In genomic region chr17:78745407-78746088, GRCh38 we compare ENCODE assay signal across 1 cellular context.
TF ChIP-seq lines count a peak whose summit lies in the region.

No MANE protein-coding gene starts in this region.

TF ChIP-seq in HepG2, 621 proteins besides CTCF, POLR2A, EP300 and RAD21 (continued from another document):
- TF ChIP-seq, protein P1, sequence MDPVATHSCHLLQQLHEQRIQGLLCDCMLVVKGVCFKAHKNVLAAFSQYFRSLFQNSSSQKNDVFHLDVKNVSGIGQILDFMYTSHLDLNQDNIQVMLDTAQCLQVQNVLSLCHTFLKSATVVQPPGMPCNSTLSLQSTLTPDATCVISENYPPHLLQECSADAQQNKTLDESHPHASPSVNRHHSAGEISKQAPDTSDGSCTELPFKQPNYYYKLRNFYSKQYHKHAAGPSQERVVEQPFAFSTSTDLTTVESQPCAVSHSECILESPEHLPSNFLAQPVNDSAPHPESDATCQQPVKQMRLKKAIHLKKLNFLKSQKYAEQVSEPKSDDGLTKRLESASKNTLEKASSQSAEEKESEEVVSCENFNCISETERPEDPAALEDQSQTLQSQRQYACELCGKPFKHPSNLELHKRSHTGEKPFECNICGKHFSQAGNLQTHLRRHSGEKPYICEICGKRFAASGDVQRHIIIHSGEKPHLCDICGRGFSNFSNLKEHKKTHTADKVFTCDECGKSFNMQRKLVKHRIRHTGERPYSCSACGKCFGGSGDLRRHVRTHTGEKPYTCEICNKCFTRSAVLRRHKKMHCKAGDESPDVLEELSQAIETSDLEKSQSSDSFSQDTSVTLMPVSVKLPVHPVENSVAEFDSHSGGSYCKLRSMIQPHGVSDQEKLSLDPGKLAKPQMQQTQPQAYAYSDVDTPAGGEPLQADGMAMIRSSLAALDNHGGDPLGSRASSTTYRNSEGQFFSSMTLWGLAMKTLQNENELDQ (CRISPR knock-in tag; IDR thresholded peaks at IDR 0.05; ENCODE audit: borderline replicate concordance) = 0 out of 2 replicates have a peak, but pooled peaks have one; percentile 55
- TF ChIP-seq ZNF644 (CRISPR knock-in tag; IDR thresholded peaks at IDR 0.05; ENCODE audit: low read depth) (no peak), ASH2L (IDR thresholded peaks at IDR 0.05; ENCODE audit: insufficient read length, low read depth, low read length) (no peak), HNRNPK (IDR thresholded peaks at IDR 0.05; ENCODE audit: low read depth, low read length, poor library complexity, severe bottlenecking) (no peak), ARID2 (CRISPR knock-in tag; IDR thresholded peaks at IDR 0.05; ENCODE audit: borderline replicate concordance) (0 out of 2 replicates have a peak, but pooled peaks have one; percentile 64), ZBTB42 (CRISPR knock-in tag; IDR thresholded peaks at IDR 0.05) (no peak), ZNF160 (CRISPR knock-in tag; IDR thresholded peaks at IDR 0.05) (no peak), BORCS8-MEF2B (CRISPR knock-in tag; IDR thresholded peaks at IDR 0.05) (peak; percentile 67; the same call in 1 of the 2 replicates), NCOA2 (CRISPR knock-in tag; IDR thresholded peaks at IDR 0.05) (0 out of 2 replicates have a peak, but pooled peaks have one; percentile 23), KDM5B (CRISPR knock-in tag; IDR thresholded peaks at IDR 0.05; ENCODE audit: borderline replicate concordance) (0 out of 2 replicates have a peak, but pooled peaks have one; percentile 29), PAWR (CRISPR knock-in tag; IDR thresholded peaks at IDR 0.05; ENCODE audit: borderline replicate concordance) (no peak), ZNF230 (CRISPR knock-in tag; IDR thresholded peaks at IDR 0.05) (no peak), KMT2A (CRISPR knock-in tag; IDR thresholded peaks at IDR 0.05) (peak; percentile 35; the same call in 1 of the 2 replicates), TBL1XR1 (IDR thresholded peaks at IDR 0.05; ENCODE audit: borderline replicate concordance, low read length, partially characterized antibody) (no peak), KAT7 (CRISPR knock-in tag; IDR thresholded peaks at IDR 0.05; ENCODE audit: borderline replicate concordance) (peak; percentile 62; the same call in 1 of the 2 replicates), ETV5 (CRISPR knock-in tag; IDR thresholded peaks at IDR 0.05; ENCODE audit: borderline replicate concordance) (peak; percentile 29; the same call in 1 of the 2 replicates), STAG1 (CRISPR knock-in tag; IDR thresholded peaks at IDR 0.05) (peak; percentile 53), ZNF33A (CRISPR knock-in tag; IDR thresholded peaks at IDR 0.05; ENCODE audit: borderline replicate concordance) (peak; percentile 73; the same call in 1 of the 2 replicates), NR1H2 (CRISPR knock-in tag; IDR thresholded peaks at IDR 0.05; ENCODE audit: borderline replicate concordance, low read depth) (no peak), SNAPC2 (CRISPR knock-in tag; IDR thresholded peaks at IDR 0.05) (peak; percentile 36; the same call in 1 of the 2 replicates), RCOR2 (CRISPR knock-in tag; IDR thresholded peaks at IDR 0.05) (0 out of 2 replicates have a peak, but pooled peaks have one; percentile 27), NCOA1 (CRISPR knock-in tag; IDR thresholded peaks at IDR 0.05) (0 out of 2 replicates have a peak, but pooled peaks have one; percentile 21), PAXIP1 (CRISPR knock-in tag; conservative IDR thresholded peaks at IDR 0.05) (peak; percentile 23; the same call in 1 of the 2 replicates), ZNF460 (CRISPR knock-in tag; IDR thresholded peaks at IDR 0.05; ENCODE audit: borderline replicate concordance) (peak; percentile 78), ZNF772 (CRISPR knock-in tag; IDR thresholded peaks at IDR 0.05) (peak; percentile 55; the same call in 1 of the 2 replicates), TEAD3 (CRISPR knock-in tag; optimal IDR thresholded peaks at IDR 0.05; ENCODE audit: borderline replicate concordance) (peak; percentile 39), RXRA (CRISPR knock-in tag; IDR thresholded peaks at IDR 0.05) (0 out of 2 replicates have a peak, but pooled peaks have one; percentile 15), SOX13 (IDR thresholded peaks at IDR 0.05) (no peak), SOX13 (CRISPR knock-in tag; conservative IDR thresholded peaks at IDR 0.05 in 1 of 2, IDR thresholded peaks at IDR 0.05 in 1 of 2) (peak in 1 of 2 experiments; percentile 44; a peak in 1 of 4 replicates), STAT5B (CRISPR knock-in tag; IDR thresholded peaks at IDR 0.05) (peak; percentile 65; the same call in 1 of the 2 replicates), ZSCAN31 (CRISPR knock-in tag; IDR thresholded peaks at IDR 0.05; ENCODE audit: low read depth) (0 out of 2 replicates have a peak, but pooled peaks have one; percentile 37), GATA4 (IDR thresholded peaks at IDR 0.05; ENCODE audit: borderline replicate concordance, low read depth) (no peak), SMYD3 (CRISPR knock-in tag; IDR thresholded peaks at IDR 0.05) (0 out of 2 replicates have a peak, but pooled peaks have one; percentile 28), HNF4A (CRISPR knock-in tag; IDR thresholded peaks at IDR 0.05) (0 out of 2 replicates have a peak, but pooled peaks have one; percentile 9), GATAD2A (CRISPR knock-in tag; IDR thresholded peaks at IDR 0.05) (peak; percentile 39; the same call in 1 of the 2 replicates), SAP130 (CRISPR knock-in tag; IDR thresholded peaks at IDR 0.05; ENCODE audit: low read depth) (peak; percentile 32), SNAI1 (CRISPR knock-in tag; IDR thresholded peaks at IDR 0.05; ENCODE audit: borderline replicate concordance) (no peak), ZNF205 (CRISPR knock-in tag; IDR thresholded peaks at IDR 0.05) (0 out of 2 replicates have a peak, but pooled peaks have one; percentile 38), CBFB (CRISPR knock-in tag; IDR thresholded peaks at IDR 0.05) (no peak), ATF1 (CRISPR knock-in tag; IDR thresholded peaks at IDR 0.05) (0 out of 2 replicates have a peak, but pooled peaks have one; percentile 17), NCOA5 (CRISPR knock-in tag; IDR thresholded peaks at IDR 0.05) (no peak), JDP2 (CRISPR knock-in tag; IDR thresholded peaks at IDR 0.05; ENCODE audit: borderline replicate concordance) (no peak), DDIT3 (CRISPR knock-in tag; IDR thresholded peaks at IDR 0.05) (no peak), ZNF598 (CRISPR knock-in tag; IDR thresholded peaks at IDR 0.05; ENCODE audit: borderline replicate concordance) (peak; percentile 82; the same call in 1 of the 2 replicates), AHR (CRISPR knock-in tag; IDR thresholded peaks at IDR 0.05) (no peak), SRY (CRISPR knock-in tag; IDR thresholded peaks at IDR 0.05) (no peak), TFAP4 (IDR thresholded peaks at IDR 0.05; ENCODE audit: borderline replicate concordance, low read depth) (no peak)
- TF ChIP-seq, protein P2, sequence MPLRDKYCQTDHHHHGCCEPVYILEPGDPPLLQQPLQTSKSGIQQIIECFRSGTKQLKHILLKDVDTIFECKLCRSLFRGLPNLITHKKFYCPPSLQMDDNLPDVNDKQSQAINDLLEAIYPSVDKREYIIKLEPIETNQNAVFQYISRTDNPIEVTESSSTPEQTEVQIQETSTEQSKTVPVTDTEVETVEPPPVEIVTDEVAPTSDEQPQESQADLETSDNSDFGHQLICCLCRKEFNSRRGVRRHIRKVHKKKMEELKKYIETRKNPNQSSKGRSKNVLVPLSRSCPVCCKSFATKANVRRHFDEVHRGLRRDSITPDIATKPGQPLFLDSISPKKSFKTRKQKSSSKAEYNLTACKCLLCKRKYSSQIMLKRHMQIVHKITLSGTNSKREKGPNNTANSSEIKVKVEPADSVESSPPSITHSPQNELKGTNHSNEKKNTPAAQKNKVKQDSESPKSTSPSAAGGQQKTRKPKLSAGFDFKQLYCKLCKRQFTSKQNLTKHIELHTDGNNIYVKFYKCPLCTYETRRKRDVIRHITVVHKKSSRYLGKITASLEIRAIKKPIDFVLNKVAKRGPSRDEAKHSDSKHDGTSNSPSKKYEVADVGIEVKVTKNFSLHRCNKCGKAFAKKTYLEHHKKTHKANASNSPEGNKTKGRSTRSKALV (CRISPR knock-in tag; IDR thresholded peaks at IDR 0.05) = 0 out of 2 replicates have a peak, but pooled peaks have one; percentile 59
- TF ChIP-seq, protein P3, sequence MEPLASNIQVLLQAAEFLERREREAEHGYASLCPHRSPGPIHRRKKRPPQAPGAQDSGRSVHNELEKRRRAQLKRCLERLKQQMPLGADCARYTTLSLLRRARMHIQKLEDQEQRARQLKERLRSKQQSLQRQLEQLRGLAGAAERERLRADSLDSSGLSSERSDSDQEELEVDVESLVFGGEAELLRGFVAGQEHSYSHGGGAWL (CRISPR knock-in tag; IDR thresholded peaks at IDR 0.05) = 0 out of 2 replicates have a peak, but pooled peaks have one; percentile 31
- TF ChIP-seq, protein P4, sequence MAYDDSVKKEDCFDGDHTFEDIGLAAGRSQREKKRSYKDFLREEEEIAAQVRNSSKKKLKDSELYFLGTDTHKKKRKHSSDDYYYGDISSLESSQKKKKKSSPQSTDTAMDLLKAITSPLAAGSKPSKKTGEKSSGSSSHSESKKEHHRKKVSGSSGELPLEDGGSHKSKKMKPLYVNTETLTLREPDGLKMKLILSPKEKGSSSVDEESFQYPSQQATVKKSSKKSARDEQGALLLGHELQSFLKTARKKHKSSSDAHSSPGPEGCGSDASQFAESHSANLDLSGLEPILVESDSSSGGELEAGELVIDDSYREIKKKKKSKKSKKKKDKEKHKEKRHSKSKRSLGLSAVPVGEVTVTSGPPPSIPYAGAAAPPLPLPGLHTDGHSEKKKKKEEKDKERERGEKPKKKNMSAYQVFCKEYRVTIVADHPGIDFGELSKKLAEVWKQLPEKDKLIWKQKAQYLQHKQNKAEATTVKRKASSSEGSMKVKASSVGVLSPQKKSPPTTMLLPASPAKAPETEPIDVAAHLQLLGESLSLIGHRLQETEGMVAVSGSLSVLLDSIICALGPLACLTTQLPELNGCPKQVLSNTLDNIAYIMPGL (CRISPR knock-in tag; IDR thresholded peaks at IDR 0.05; ENCODE audit: borderline replicate concordance in 1 of 2, low read depth in 1 of 2) = peak in 1 of 2 experiments; percentile 38; a peak in 1 of 4 replicates
